8 cellular contexts compared by ENCODE assay signal in genomic region chr21:37257967-37258877, GRCh38. TPM values are rescaled to one million over a fixed set of nuclear protein-coding genes. Genes with fewer than 3 reads are reported as not detected.
DNase-seq lines count a peak whose midpoint lies in the region; ATAC-seq, FAIRE-seq and TF ChIP-seq lines count a peak whose summit lies in the region.

No MANE protein-coding gene starts in this region.

- peaks cover 16% of the 10 kb centered on the region for H3K4me1 Mint-ChIP-seq in Calu3 (ENCODE audit: low read depth, unreplicated experiment)

- H3K4me3 ChIP-seq in pancreas, result peak overlapping the region; percentile 4 to 57 (median 28)
- H3K4me3 ChIP-seq in tibial nerve, result peak overlapping the region; percentile 28 to 65 (median 46)

- TF ChIP-seq CTCF in Calu3 (IDR thresholded peaks at IDR 0.05; ENCODE audit: unreplicated experiment) (no peak), pancreas (IDR thresholded peaks at IDR 0.05) (no peak), tibial nerve (IDR thresholded peaks at IDR 0.05) (no peak)

- TF ChIP-seq EP300 in tibial nerve (IDR thresholded peaks at IDR 0.05), result peak in 1 of 2 donors; percentile 16

- H3K36me3 ChIP-seq in pancreas, result no peaks in the 10 kb centered on the region
- no peaks in the 10 kb centered on the region for H3K36me3 ChIP-seq in tibial nerve

- FAIRE-seq in pancreas (lab: Jason Lieb, UNC), result no peak

- no peak for TF ChIP-seq POLR2A in tibial nerve (IDR thresholded peaks at IDR 0.05)

- peak; percentile 57 for ATAC-seq in GM21526 (IDR thresholded peaks at IDR 0.05; ENCODE audit: low FRiP score, unreplicated experiment)
- ATAC-seq in pancreas, result peak; percentile 66 to 84 (median 81)

- H3K4me3 Mint-ChIP-seq in Calu3 (ENCODE audit: low read depth, unreplicated experiment), result peak overlapping the region; percentile 89

- in situ Hi-C loops in KBM-7 (cut with MboI; ENCODE audit: low pct_unique_long_range_greater_than_20kb, low sequenced_read_pairs), result no loop called here

- H3K9me3 ChIP-seq in pancreas, result no peaks in the 10 kb centered on the region
- no peaks in the 10 kb centered on the region for H3K9me3 ChIP-seq in tibial nerve

- no peaks in the 10 kb centered on the region for H3K9me3 Mint-ChIP-seq in Calu3 (ENCODE audit: low read depth, unreplicated experiment)

- H3K4me1 ChIP-seq in pancreas, result peaks cover 0 to 10% (median 6%) of the 10 kb centered on the region in 3 donors
- H3K4me1 ChIP-seq in tibial nerve, result peaks cover 0 to 32% (median 3%) of the 10 kb centered on the region in 4 donors

- peak overlapping the region; percentile 91 for H3K27ac Mint-ChIP-seq in Calu3 (ENCODE audit: unreplicated experiment)

- intact Hi-C loops in Calu3 (cut with micrococcal nuclease; ENCODE audit: unreplicated experiment), result no loop called here
- intact Hi-C loops in head of caudate nucleus (cut with DNase I), result no loop called here
- intact Hi-C loops in pancreas (cut with DNase I), result no loop called here

- peak; percentile 63 for DNase-seq in Calu3
- peak; percentile 88 for DNase-seq in KBM-7
- peak; percentile 47 for DNase-seq in SIG-M5 (lab: John Stamatoyannopoulos, UW)
- peak; percentile 80 for DNase-seq in activated naive CD4-positive, alpha-beta T cell treated with Interleukin-2 at 50 U/mL for 16 hours
- peak; percentile 53 to 87 (median 72) for DNase-seq in head of caudate nucleus
- peak; percentile 30 to 73 (median 56) for DNase-seq in pancreas
- DNase-seq in tibial nerve (ENCODE audit: low spot score in 2 of 2), result no peak

- peaks cover 26% of the 10 kb centered on the region for H3K36me3 Mint-ChIP-seq in Calu3 (ENCODE audit: insufficient read depth, unreplicated experiment)

- H3K27ac ChIP-seq in pancreas (peak overlapping the region in 2 of 4 donors; percentile 57 to 60), tibial nerve (peak overlapping the region; percentile 38 to 83 (median 74))

- 4 to 5% methylated on average over 52 to 55 of the region's 55 CpGs for WGBS in pancreas, 2 donors
- WGBS in tibial nerve, 2 donors, result 15 to 21% methylated on average over 51 to 54 of the region's 55 CpGs

- H3K27me3 ChIP-seq in pancreas, result no peaks in the 10 kb centered on the region
- H3K27me3 ChIP-seq in tibial nerve, result no peaks in the 10 kb centered on the region

- CTCF ChIA-PET in Calu3 (lab: Charles Lee), result interaction anchor here (1.0 kb wide), 1 partner anchor 9 kb away, joined by 4 read pairs; the partner anchor contains the start of gene VPS26C

- BruUV-seq in Calu3 (replicated peaks; lab: Mats Ljungman, UMichigan), result TSS peak; percentile 94

- no peaks in the 10 kb centered on the region for H3K27me3 Mint-ChIP-seq in Calu3 (ENCODE audit: unreplicated experiment)

RNA-seq across cellular contexts. Expression of gene VPS26C, which starts 8.9 kb away (rescaled TPM):
- total RNA-seq in Calu3 (2022), result 30.6 and 32.3 TPM in 2 replicates
- total RNA-seq in pancreas, result 10 to 100 TPM; 15.7 to 29.9 (median 22.4) TPM
- polyA plus RNA-seq in pancreas, result 10 to 100 TPM in 1 of 2 donors, 1 to 10 TPM in 1; 8.5 to 12.2 TPM
- total RNA-seq in tibial nerve, result 10 to 100 TPM; 34.7 to 55.8 (median 51.6) TPM

Comparison
In these comparisons a context has a peak if more than half of its experiments do, and no peak if none do; other contexts are left out.
1. DNase-seq: peak in Calu3 (single experiment), KBM-7 (single experiment), SIG-M5 (single experiment), activated naive CD4-positive, alpha-beta T cell treated with Interleukin-2 at 50 U/mL for 16 hours (single experiment), head of caudate nucleus (42 of 42) and pancreas (6 of 6); none in tibial nerve (0 of 2).